In the genomic region with DNA sequence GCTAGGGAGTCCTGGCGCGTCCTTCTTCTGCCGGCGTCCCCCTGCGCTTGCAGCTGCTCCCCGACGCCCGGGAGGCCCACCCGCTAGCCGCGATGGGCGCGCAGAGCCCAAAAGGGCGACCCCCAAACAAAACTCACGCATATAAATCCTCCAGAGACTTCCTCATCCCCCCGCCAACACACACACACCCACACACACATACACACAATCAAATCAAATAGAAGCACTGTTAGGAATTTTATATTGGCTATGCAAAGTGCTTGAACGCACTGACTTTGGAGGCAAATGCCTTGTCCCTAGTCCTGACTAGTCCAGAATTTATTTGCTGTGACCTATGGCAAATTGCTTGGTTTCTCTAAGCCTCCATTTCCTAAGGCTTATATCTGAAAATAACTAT, we compare ENCODE assay signal across 1 cellular context.
TF ChIP-seq lines count a peak whose summit lies in the region.

No MANE protein-coding gene starts in this region.

TF ChIP-seq in K562, 482 proteins besides CTCF, POLR2A, EP300 and RAD21 (continued from another document):
- no peak for TF ChIP-seq NFYB (IDR thresholded peaks at IDR 0.05; ENCODE audit: extremely low read depth, insufficient read length)
- 0 out of 2 replicates have a peak, but pooled peaks have one; percentile 39 for TF ChIP-seq ZNF12 (CRISPR knock-in tag; IDR thresholded peaks at IDR 0.05)
- 0 out of 2 replicates have a peak, but pooled peaks have one; percentile 22 for TF ChIP-seq LARP7 (IDR thresholded peaks at IDR 0.05)
- no peak for TF ChIP-seq ZNF239 (CRISPR knock-in tag; IDR thresholded peaks at IDR 0.05)
